In the genomic region with DNA sequence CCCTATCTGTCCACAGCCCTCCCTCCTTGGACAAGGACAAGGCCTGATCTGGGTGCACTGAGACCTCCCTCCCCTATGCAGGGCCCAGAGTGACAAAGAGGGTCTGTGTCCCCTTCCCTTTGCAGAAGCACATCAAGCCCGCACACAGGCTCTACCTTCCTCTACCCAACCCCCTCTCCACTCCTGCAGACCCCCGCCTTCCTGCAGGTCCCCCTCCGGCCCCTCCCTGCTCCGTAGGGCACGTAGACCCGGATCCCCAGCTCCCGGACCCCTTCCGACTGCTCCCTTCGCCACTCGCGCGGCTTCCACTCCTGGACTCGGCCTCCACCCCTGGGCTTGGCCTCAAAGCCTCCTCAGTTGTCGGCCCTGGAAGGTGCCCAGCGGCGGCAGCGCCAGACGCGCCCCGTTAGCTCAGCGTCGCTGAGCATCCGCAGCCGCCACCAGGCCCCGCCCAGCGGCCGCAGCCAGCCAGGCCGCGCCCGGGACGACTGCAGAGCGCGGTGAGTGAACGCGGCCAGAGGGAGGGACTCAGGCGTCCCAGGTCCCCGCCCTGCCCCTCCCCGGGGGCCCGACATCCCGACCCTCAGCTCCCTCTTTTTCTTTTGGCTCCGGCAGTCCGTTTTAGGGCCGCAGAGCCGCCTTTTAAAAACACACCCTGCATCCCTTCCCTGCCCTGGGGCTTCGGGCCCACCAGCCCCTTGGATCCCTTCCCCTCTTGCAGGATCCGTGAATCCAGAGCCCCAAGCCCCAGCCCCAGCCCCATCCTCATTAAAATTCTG, we compare ENCODE assay signal across 8 cellular contexts. TPM values are rescaled to one million over a fixed set of nuclear protein-coding genes. Genes with fewer than 3 reads are reported as not detected.
DNase-seq lines count a peak whose midpoint lies in the region; ATAC-seq and TF ChIP-seq lines count a peak whose summit lies in the region.

No MANE protein-coding gene starts in this region.

- H3K27me3 Mint-ChIP-seq in activated naive CD4-positive, alpha-beta T cell treated with anti-CD3 and anti-CD28 coated beads, Interleukin-2, amount 50 U/mL, for 24 hours: no peaks in the 10 kb centered on the region
- H3K27me3 Mint-ChIP-seq in nephron progenitor cell (ENCODE audit: low read depth, poor library complexity): peaks cover 7% of the 10 kb centered on the region

- peaks cover 37% of the 10 kb centered on the region for H3K4me1 Mint-ChIP-seq in activated naive CD4-positive, alpha-beta T cell treated with anti-CD3 and anti-CD28 coated beads, Interleukin-2, amount 50 U/mL, for 24 hours
- peaks cover 31% of the 10 kb centered on the region for H3K4me1 Mint-ChIP-seq in nephron progenitor cell

- H3K9me3 Mint-ChIP-seq in activated naive CD4-positive, alpha-beta T cell treated with anti-CD3 and anti-CD28 coated beads, Interleukin-2, amount 50 U/mL, for 24 hours: no peaks in the 10 kb centered on the region
- H3K9me3 Mint-ChIP-seq in nephron progenitor cell: no peaks in the 10 kb centered on the region

- no peaks in the 10 kb centered on the region for H3K36me3 Mint-ChIP-seq in activated naive CD4-positive, alpha-beta T cell treated with anti-CD3 and anti-CD28 coated beads, Interleukin-2, amount 50 U/mL, for 24 hours
- H3K36me3 Mint-ChIP-seq in nephron progenitor cell (ENCODE audit: low read depth): peaks cover 2% of the 10 kb centered on the region

- peak; percentile 28 for ATAC-seq in GM18502 (IDR thresholded peaks at IDR 0.05; ENCODE audit: poor library complexity, unreplicated experiment)

- no peak for TF ChIP-seq CTCF in nephron progenitor cell (IDR thresholded peaks at IDR 0.05)
- TF ChIP-seq CTCF in tibial artery (IDR thresholded peaks at IDR 0.05): no peak

- H3K27ac ChIP-seq in tibial artery: peak overlapping the region; percentile 97

- CTCF ChIA-PET in HEK293T (lab: Yijun Ruan, JAX): interaction anchor here (1.0 to 1.7 kb wide), 2 partner anchors 158 to 164 kb away, joined by 4 to 5 read pairs; no protein-coding TSS in a partner anchor

- H3K4me1 ChIP-seq in tibial artery: peaks cover 0 to 36% (median 27%) of the 10 kb centered on the region in 4 donors

- H3K27me3 ChIP-seq in tibial artery: no peaks in the 10 kb centered on the region

- POLR2A ChIA-PET in HEK293T (lab: Yijun Ruan, JAX): interaction anchor here (1.2 to 1.3 kb wide), 2 partner anchors 13 to 112 kb away, joined by 4 to 9 read pairs; no protein-coding TSS in a partner anchor

- intact Hi-C loops in tibial artery (cut with DNase I; ENCODE audit: low total_unique reads): no loop called here

- H3K27ac Mint-ChIP-seq in activated naive CD4-positive, alpha-beta T cell treated with anti-CD3 and anti-CD28 coated beads, Interleukin-2, amount 50 U/mL, for 24 hours: peak overlapping the region; percentile 83
- peak overlapping the region; percentile 100 for H3K27ac Mint-ChIP-seq in nephron progenitor cell

- DNase-seq in RPMI7951 (ENCODE audit: low read depth) (peak; percentile 77), glomerular visceral epithelial cell (ENCODE audit: extremely low spot score) (peak; percentile 84), nephron progenitor cell (peak; percentile 79), tibial artery (peak; percentile 72 to 92), HEK293T (ENCODE audit: extremely low spot score) (no peak), SKM-1 treated with dmso at 0.1 percent for 144 hours (lab: John Stamatoyannopoulos, UW; ENCODE audit: unreplicated experiment) (no peak)

- no peaks in the 10 kb centered on the region for H3K9me3 ChIP-seq in tibial artery

- H3K4me3 Mint-ChIP-seq in activated naive CD4-positive, alpha-beta T cell treated with anti-CD3 and anti-CD28 coated beads, Interleukin-2, amount 50 U/mL, for 24 hours: peak overlapping the region; percentile 96
- H3K4me3 Mint-ChIP-seq in nephron progenitor cell: peak overlapping the region; percentile 99

- H3K36me3 ChIP-seq in tibial artery: peaks cover 0 to 8% (median 0%) of the 10 kb centered on the region in 3 donors

- H3K4me3 ChIP-seq in tibial artery: peak overlapping the region; percentile 83 to 86

TF ChIP-seq in HEK293T, 16 proteins besides CTCF, POLR2A, EP300 and RAD21:
- TF ChIP-seq, protein P1, sequence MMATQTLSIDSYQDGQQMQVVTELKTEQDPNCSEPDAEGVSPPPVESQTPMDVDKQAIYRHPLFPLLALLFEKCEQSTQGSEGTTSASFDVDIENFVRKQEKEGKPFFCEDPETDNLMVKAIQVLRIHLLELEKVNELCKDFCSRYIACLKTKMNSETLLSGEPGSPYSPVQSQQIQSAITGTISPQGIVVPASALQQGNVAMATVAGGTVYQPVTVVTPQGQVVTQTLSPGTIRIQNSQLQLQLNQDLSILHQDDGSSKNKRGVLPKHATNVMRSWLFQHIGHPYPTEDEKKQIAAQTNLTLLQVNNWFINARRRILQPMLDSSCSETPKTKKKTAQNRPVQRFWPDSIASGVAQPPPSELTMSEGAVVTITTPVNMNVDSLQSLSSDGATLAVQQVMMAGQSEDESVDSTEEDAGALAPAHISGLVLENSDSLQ (IDR thresholded peaks at IDR 0.05): no peak
- no peak for TF ChIP-seq NFRKB (IDR thresholded peaks at IDR 0.05)
- no peak for TF ChIP-seq CTBP1 (IDR thresholded peaks at IDR 0.05; ENCODE audit: borderline replicate concordance)
- TF ChIP-seq FOXK2 (IDR thresholded peaks at IDR 0.05): no peak

RNA-seq across cellular contexts. Expression of a gene that starts 1.6 kb away (rescaled TPM):
- total RNA-seq in RPMI7951 (2014; rRNA removed; shearing (Covaris generic)): 26.7 and 43.0 TPM in 2 replicates

RNA-seq across cellular contexts. Expression of a gene that starts 15.9 kb away (rescaled TPM):
- not detected in 2 replicates for total RNA-seq in RPMI7951 (2014; rRNA removed; shearing (Covaris generic))

RNA-seq across cellular contexts. Expression of a gene that starts 42.0 kb away (rescaled TPM):
- not detected in 2 replicates for total RNA-seq in RPMI7951 (2014; rRNA removed; shearing (Covaris generic))

RNA-seq across cellular contexts. Expression of a gene that starts 43.0 kb away (rescaled TPM):
- not detected in 2 replicates for total RNA-seq in RPMI7951 (2014; rRNA removed; shearing (Covaris generic))

Comparison
In these comparisons a context has a peak if more than half of its experiments do, and no peak if none do; other contexts are left out.
1. DNase-seq: peak in RPMI7951 (single experiment), glomerular visceral epithelial cell (single experiment), nephron progenitor cell (single experiment) and tibial artery (2 of 2); none in HEK293T (single experiment) and SKM-1 treated with dmso at 0.1 percent for 144 hours (single experiment).